9 cellular contexts compared by ENCODE assay signal in genomic region chr20:38034961-38035360, GRCh38. TPM values are rescaled to one million over a fixed set of nuclear protein-coding genes. Genes with fewer than 3 reads are reported as not detected.
DNase-seq lines count a peak whose midpoint lies in the region; ATAC-seq, FAIRE-seq and TF ChIP-seq lines count a peak whose summit lies in the region.
"Had no signal": no experiment of that assay in that cellular context is flagged by ENCODE, and none has a peak within 500 bp of the region (broad histone marks: within the 10 kb centered on the region; RNA-seq: fewer than 3 reads in every experiment).

No MANE protein-coding gene starts in this region.

- TF ChIP-seq CTCF in NB4 (IDR thresholded peaks at IDR 0.05; ENCODE audit: low read depth, low read length) (no peak), H1 (IDR thresholded peaks at IDR 0.05; ENCODE audit: control extremely low read depth in 1 of 3, insufficient read depth in 1 of 3, low read depth in 1 of 3, low read length in 3 of 3) (no peak), neutrophil (IDR thresholded peaks at IDR 0.05) (no peak)

- TF ChIP-seq RAD21 in H1 (IDR thresholded peaks at IDR 0.05 in 1 of 2, conservative IDR thresholded peaks at IDR 0.05 in 1 of 2; ENCODE audit: low read depth in 2 of 2, low read length in 2 of 2) = no peak

- CTCF ChIA-PET in CD4-positive, alpha-beta memory T cell (lab: Charles Lee; ENCODE audit: partially characterized antibody) = no interaction called here
- CTCF ChIA-PET in H1 (lab: Charles Lee; ENCODE audit: partially characterized antibody) = no interaction called here

- peak overlapping the region; percentile 95 to 100 (median 98) for H3K4me3 Mint-ChIP-seq in CD4-positive, alpha-beta memory T cell

- WGBS in H1 (ENCODE audit: extremely low coverage in 1 of 2, insufficient coverage in 1 of 2, insufficient read length in 1 of 2, insufficient replicate concordance in 2 of 2, low coverage in 1 of 2, low lambda C conversion rate in 2 of 2, missing lambda C conversion rate in 1 of 2), 2 experiments = 87% methylated on average over 6 of the region's 6 CpGs; no CpG with 5 or more reads in 1 of the 2 experiments

- no peaks in the 10 kb centered on the region for H3K27me3 Mint-ChIP-seq in CD4-positive, alpha-beta memory T cell

- H2AK5ac ChIP-seq in H1 (ENCODE audit: low read depth, low read length) = no peak overlapping the region

- no peak overlapping the region for H4K8ac ChIP-seq in H1 (ENCODE audit: extremely low read depth, insufficient read depth, low read length)

- H3K4me3 ChIP-seq in CD4-positive, alpha-beta memory T cell (ENCODE audit: low read length in 2 of 2) = peak overlapping the region; percentile 74 to 96
- H3K4me3 ChIP-seq in NB4 (ENCODE audit: low read depth, low read length) = peak overlapping the region; percentile 86
- H3K4me3 ChIP-seq in H1 (ENCODE audit: extremely low read depth in 1 of 4, insufficient read depth in 2 of 4, low read depth in 3 of 4, low read length in 4 of 4) = peak overlapping the region in 3 of 4 experiments; percentile 93 to 99 (median 98); a peak in 3 of 8 replicates
- H3K4me3 ChIP-seq in neutrophil (ENCODE audit: low read depth in 1 of 2, low read length in 1 of 2) = no peak overlapping the region

- no peak overlapping the region for H2BK15ac ChIP-seq in H1 (ENCODE audit: low read length)

- H3K23ac ChIP-seq in H1 (ENCODE audit: insufficient read length) = no peak overlapping the region

- H3K36me3 Mint-ChIP-seq in CD4-positive, alpha-beta memory T cell = peaks cover 5 to 44% of the 10 kb centered on the region in 2 donors

- H3K4me2 ChIP-seq in H1 (ENCODE audit: insufficient read depth in 1 of 2, low read depth in 2 of 2, low read length in 2 of 2) = peak overlapping the region; percentile 77 to 89

- ATAC-seq in GM21367 (IDR thresholded peaks at IDR 0.05; ENCODE audit: unreplicated experiment) (no peak), GM19035 (IDR thresholded peaks at IDR 0.05; ENCODE audit: unreplicated experiment) (no peak), GM21825 (IDR thresholded peaks at IDR 0.05; ENCODE audit: unreplicated experiment) (no peak)

- no peak for FAIRE-seq in H1 (lab: Jason Lieb, UNC)

- H3K27ac ChIP-seq in CD4-positive, alpha-beta memory T cell (ENCODE audit: low read depth, low read length) = peak overlapping the region; percentile 97
- H3K27ac ChIP-seq in H1 (ENCODE audit: low read depth, low read length) (no peak overlapping the region), neutrophil (peak overlapping the region; percentile 96)

- H3K9me3 Mint-ChIP-seq in CD4-positive, alpha-beta memory T cell = no peaks in the 10 kb centered on the region

- no peaks in the 10 kb centered on the region for H3K9me3 ChIP-seq in CD4-positive, alpha-beta memory T cell (ENCODE audit: control insufficient read depth in 1 of 2, low read length in 2 of 2)
- no peaks in the 10 kb centered on the region for H3K9me3 ChIP-seq in H1 (ENCODE audit: insufficient read depth in 2 of 2, low read depth in 1 of 2, low read length in 1 of 2)
- no peaks in the 10 kb centered on the region for H3K9me3 ChIP-seq in neutrophil

- H3K79me2 ChIP-seq in H1 (ENCODE audit: control insufficient read depth in 1 of 2, insufficient read depth in 2 of 2, low read length in 2 of 2) = peaks cover 16 to 85% of the 10 kb centered on the region in 2 experiments

- no peak for DNase-seq in CD4-positive, alpha-beta memory T cell
- DNase-seq in NB4 (ENCODE audit: low read depth) (peak; percentile 6), H1 (ENCODE audit: low read depth in 1 of 2, low spot score in 2 of 2) (no peak), NCI-H774 (lab: John Stamatoyannopoulos, UW) (no peak)
- DNase-seq: NCI-H345 had no signal

- H2AFZ ChIP-seq in H1 (ENCODE audit: low read length) = no peak overlapping the region

- no peak overlapping the region for H2BK12ac ChIP-seq in H1 (ENCODE audit: low read depth, low read length)

- H3K79me1 ChIP-seq in H1 (ENCODE audit: low read depth, low read length) = peaks cover 13% of the 10 kb centered on the region

- H3K4me1 Mint-ChIP-seq in CD4-positive, alpha-beta memory T cell = peaks cover 43 to 76% (median 54%) of the 10 kb centered on the region in 4 donors

- no peak overlapping the region for H3K18ac ChIP-seq in H1 (ENCODE audit: extremely low read depth, low read length)

- no peak for TF ChIP-seq EP300 in H1 (IDR thresholded peaks at IDR 0.05; ENCODE audit: borderline replicate concordance in 1 of 2, low read depth in 2 of 2, low read length in 2 of 2)

- intact Hi-C loops in CD4-positive, alpha-beta memory T cell (cut with micrococcal nuclease) = loop anchor here (10.0 kb wide), 1 partner anchor 410 kb away; no protein-coding TSS in a partner anchor

- no peak overlapping the region for H2BK5ac ChIP-seq in H1 (ENCODE audit: low read depth, low read length)

- peaks cover 0 to 2% of the 10 kb centered on the region in 2 experiments for H4K20me1 ChIP-seq in H1 (replicated peaks in 1 of 2; ENCODE audit: control insufficient read depth in 1 of 2, insufficient read depth in 2 of 2, low read length in 2 of 2)

- no peak overlapping the region for H3K14ac ChIP-seq in H1 (ENCODE audit: insufficient read length)

- TF ChIP-seq POLR2A in NB4 (IDR thresholded peaks at IDR 0.05; ENCODE audit: extremely low read depth, insufficient read length) = no peak
- no peak for TF ChIP-seq POLR2A in H1 (IDR thresholded peaks at IDR 0.05; ENCODE audit: control extremely low read depth in 1 of 2, low read depth in 2 of 2, low read length in 2 of 2)

- peaks cover 66% of the 10 kb centered on the region for H3K4me1 ChIP-seq in CD4-positive, alpha-beta memory T cell (ENCODE audit: insufficient read depth, low read length)
- H3K4me1 ChIP-seq in H1 (replicated peaks in 1 of 4; ENCODE audit: control insufficient read depth in 3 of 4, insufficient read depth in 4 of 4, low read length in 3 of 4) = peaks cover 0 to 10% (median 3%) of the 10 kb centered on the region in 4 experiments; a peak in 4 of 7 replicates
- H3K4me1 ChIP-seq in neutrophil (ENCODE audit: control insufficient read depth in 1 of 2, insufficient read depth in 1 of 2, low read depth in 1 of 2, low read length in 1 of 2) = peaks cover 26 to 39% of the 10 kb centered on the region in 2 experiments

- peak overlapping the region; percentile 77 to 100 (median 99) for H3K27ac Mint-ChIP-seq in CD4-positive, alpha-beta memory T cell

- no peak overlapping the region for H3K56ac ChIP-seq in H1 (replicated peaks; ENCODE audit: insufficient read length, low read depth, low read length)

- H3K36me3 ChIP-seq in CD4-positive, alpha-beta memory T cell (ENCODE audit: insufficient read depth, low read length) = peaks cover 3% of the 10 kb centered on the region
- H3K36me3 ChIP-seq in H1 (ENCODE audit: control insufficient read depth in 2 of 4, insufficient read depth in 4 of 4, low read length in 3 of 4) = peaks cover 2 to 10% (median 7%) of the 10 kb centered on the region in 4 experiments; a peak in 5 of 8 replicates
- H3K36me3 ChIP-seq in neutrophil = peaks cover 17% of the 10 kb centered on the region

- H4K91ac ChIP-seq in H1 (replicated peaks; ENCODE audit: insufficient read length, low read length) = no peak overlapping the region

- H3K9ac ChIP-seq in H1 (replicated peaks in 1 of 4; ENCODE audit: extremely low read depth in 1 of 4, low read depth in 3 of 4, low read length in 3 of 4) = no peak overlapping the region

- H2BK20ac ChIP-seq in H1 (ENCODE audit: low read length) = no peak overlapping the region

- H3K27me3 ChIP-seq in CD4-positive, alpha-beta memory T cell (ENCODE audit: insufficient read depth, low read length) = no peaks in the 10 kb centered on the region
- H3K27me3 ChIP-seq in H1 (replicated peaks in 1 of 4; ENCODE audit: control insufficient read depth in 3 of 4, extremely low read depth in 1 of 4, insufficient read depth in 3 of 4, low read length in 3 of 4) (no peaks in the 10 kb centered on the region), neutrophil (no peaks in the 10 kb centered on the region)

- H3K23me2 ChIP-seq in H1 (ENCODE audit: low read depth, low read length) = peaks cover 13% of the 10 kb centered on the region

- H2BK120ac ChIP-seq in H1 (replicated peaks; ENCODE audit: low read depth, low read length) = no peak overlapping the region

- H4K5ac ChIP-seq in H1 (ENCODE audit: insufficient read length, low read depth, low read length) = no peak overlapping the region

- POLR2A ChIA-PET in CD4-positive, alpha-beta memory T cell (lab: Charles Lee; ENCODE audit: partially characterized antibody) = no interaction called here
- POLR2A ChIA-PET in H1 (lab: Charles Lee; ENCODE audit: partially characterized antibody) = interaction anchor here (0.8 to 2.2 kb wide), 4 partner anchors 9 to 120 kb away, joined by 3 to 9 read pairs (median 6); no protein-coding TSS in a partner anchor

- H3K4ac ChIP-seq in H1 (replicated peaks; ENCODE audit: insufficient read length, low read depth, low read length) = no peak overlapping the region

TF ChIP-seq in H1, 55 proteins besides CTCF, POLR2A, EP300 and RAD21 (continues in another document):
- no peak for TF ChIP-seq CBX8 (IDR thresholded peaks at IDR 0.05; ENCODE audit: borderline replicate concordance, low read depth, low read length)
- no peak for TF ChIP-seq KDM5A (IDR thresholded peaks at IDR 0.05; ENCODE audit: low read length)
- no peak for TF ChIP-seq TAF7 (optimal IDR thresholded peaks at IDR 0.05; ENCODE audit: borderline replicate concordance, low read depth, low read length)

RNA-seq across cellular contexts. Expression of gene RPRD1B, which starts 1.4 kb away (rescaled TPM):
- total RNA-seq in CD4-positive, alpha-beta memory T cell = 10 to 100 TPM; 42.8 to 43.8 TPM
- polyA plus RNA-seq in CD4-positive, alpha-beta memory T cell = 1 to 10 TPM; 3.7 to 6.6 TPM
- total RNA-seq in H1 (2021; fragmentation: NEBNext Ultra II Directional; extraction: Animal tissue kit (Norgen Biotek cat#: 25700)) = 17.7 and 20.9 TPM in 2 replicates
- polyA plus RNA-seq in H1 (2011; rRNA removed) = 10.1 and 10.3 TPM in 2 replicates
- polyA plus RNA-seq in H1 (2011; cell fraction: cytosol; rRNA removed) = 11.6 TPM
- polyA plus RNA-seq in H1 (2011; cell fraction: nucleus; rRNA removed) = 12.1 TPM
- 9.4 to 14.2 TPM (median 12.0 TPM) in 4 replicates for polyA plus RNA-seq in H1 (2012, experiment 1 of 2)
- polyA plus RNA-seq in H1 (2012, experiment 2 of 2) = 6.2 TPM
- polyA plus RNA-seq in H1 (2013, experiment 1 of 2) = 15.7 TPM
- 16.5 TPM for polyA plus RNA-seq in H1 (2013, experiment 2 of 2)
- 14.9 and 17.4 TPM in 2 replicates for polyA minus RNA-seq in H1 (2011; rRNA and poly(A)+ RNA removed)
- polyA minus RNA-seq in H1 (2011; cell fraction: cytosol; rRNA and poly(A)+ RNA removed) = 21.7 TPM
- polyA minus RNA-seq in H1 (2011; cell fraction: nucleus; rRNA and poly(A)+ RNA removed) = 33.8 TPM

RNA-seq across cellular contexts. Expression of gene TTI1, which starts 1.7 kb away (rescaled TPM):
- total RNA-seq in CD4-positive, alpha-beta memory T cell = 10 to 100 TPM; 26.1 to 26.6 TPM
- 10 to 100 TPM; 13.0 to 19.6 TPM for polyA plus RNA-seq in CD4-positive, alpha-beta memory T cell
- total RNA-seq in H1 (2021; fragmentation: NEBNext Ultra II Directional; extraction: Animal tissue kit (Norgen Biotek cat#: 25700)) = 47.0 TPM in 2 replicates
- 34.1 and 38.7 TPM in 2 replicates for polyA plus RNA-seq in H1 (2011; rRNA removed)
- polyA plus RNA-seq in H1 (2011; cell fraction: cytosol; rRNA removed) = 36.0 TPM
- polyA plus RNA-seq in H1 (2011; cell fraction: nucleus; rRNA removed) = 46.9 TPM
- 38.2 to 42.6 TPM (median 41.6 TPM) in 4 replicates for polyA plus RNA-seq in H1 (2012, experiment 1 of 2)
- 9.6 TPM for polyA plus RNA-seq in H1 (2012, experiment 2 of 2)
- 27.7 TPM for polyA plus RNA-seq in H1 (2013, experiment 1 of 2)
- 26.1 TPM for polyA plus RNA-seq in H1 (2013, experiment 2 of 2)
- polyA minus RNA-seq in H1 (2011; rRNA and poly(A)+ RNA removed) = 107 and 112 TPM in 2 replicates
- 39.5 TPM for polyA minus RNA-seq in H1 (2011; cell fraction: cytosol; rRNA and poly(A)+ RNA removed)
- 62.0 TPM for polyA minus RNA-seq in H1 (2011; cell fraction: nucleus; rRNA and poly(A)+ RNA removed)

Comparison
In these comparisons a context has a peak if more than half of its experiments do, and no peak if none do; other contexts are left out.
1. H3K4me3 ChIP-seq: peak in CD4-positive, alpha-beta memory T cell (2 of 2), NB4 (single experiment) and H1 (3 of 4); none in neutrophil (0 of 2).